Comparison of ENCODE assay signal across 25 cellular contexts in the genomic region with DNA sequence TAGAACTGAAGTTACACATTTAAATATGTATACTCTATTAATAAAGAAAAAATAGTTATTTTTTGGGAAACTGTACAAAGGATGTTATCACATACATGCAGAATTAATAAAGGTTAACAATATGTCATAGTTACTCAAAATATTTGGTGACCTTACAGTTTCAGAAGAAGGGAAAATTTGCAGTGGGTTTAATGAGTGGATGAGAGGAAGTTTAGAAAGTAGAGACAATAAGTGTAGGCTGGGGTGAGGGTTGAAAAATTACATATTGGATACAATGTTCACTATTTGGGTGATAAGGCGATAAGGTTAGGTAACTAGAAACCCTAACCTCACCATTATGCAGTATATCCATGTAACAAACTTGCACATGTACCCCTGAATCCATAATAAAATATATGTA.
"Had no signal": no experiment of that assay in that cellular context is flagged by ENCODE, and none has a peak within 500 bp of the region (broad histone marks: within the 10 kb centered on the region; RNA-seq: fewer than 3 reads in every experiment).

No MANE protein-coding gene starts in this region.

- H3K4me3 Mint-ChIP-seq: activated naive CD8-positive, alpha-beta T cell treated with anti-CD3 and anti-CD28 coated beads, Interleukin-2, amount 10 ng/mL, durations not matched to agents 7 days and 5 days; dendritic cell treated with granulocyte-macrophage colony-stimulating factor and Interleukin-4, amounts not matched to agents 40 ng/mL and 50 ng/mL, for 4 days; nephron had no signal

- ATAC-seq: left colon, psoas muscle, SK-N-SH treated with all-trans-retinoic acid at 6 μM for 48 hours had no signal

- H3K36me3 ChIP-seq: ovary, right atrium auricular region had no signal

- H3K27me3 ChIP-seq: cardiac muscle cell, heart left ventricle, neutrophil, ovary, right atrium auricular region, spleen, stomach, suprapubic skin, tibial nerve had no signal

- H3K9me3 ChIP-seq: heart left ventricle, neutrophil, ovary, psoas muscle, right atrium auricular region, spleen, stomach, suprapubic skin, tibial nerve had no signal

- DNase-seq: activated CD4-positive, alpha-beta T cell treated with anti-CD3 and anti-CD28 coated beads for 48 hours; activated CD4-positive, CD25-positive, alpha-beta regulatory T cell; activated CD8-positive, alpha-beta memory T cell treated with anti-CD3 and anti-CD28 coated beads for 24 hours; activated CD8-positive, alpha-beta memory T cell treated with anti-CD3 and anti-CD28 coated beads, Interleukin-2, amount 50 U/mL, for 4 hours; activated gamma-delta T cell; activated naive CD8-positive, alpha-beta T cell treated with anti-CD3 and anti-CD28 coated beads, Interleukin-2, amount 10 ng/mL, durations not matched to agents 7 days and 5 days; activated T-cell treated with anti-CD3 and anti-CD28 coated beads, Interleukin-2, amount 50 U/mL, for 72 hours; effector CD4-positive, alpha-beta T cell; heart left ventricle; left colon; mesenchymal stem cell; ovary; psoas muscle; spleen; stimulated activated CD4-positive, alpha-beta T cell treated with anti-CD3 and anti-CD28 coated beads, Interleukin-4, amount 100 ng/mL, for 1 hour; stomach; T-helper 1 cell had no signal

- H3K9me3 Mint-ChIP-seq: activated naive CD8-positive, alpha-beta T cell treated with anti-CD3 and anti-CD28 coated beads, Interleukin-2, amount 10 ng/mL, durations not matched to agents 7 days and 5 days; activated T-cell treated with anti-CD3 and anti-CD28 coated beads, Interleukin-2, amount 50 U/mL, for 72 hours; dendritic cell treated with granulocyte-macrophage colony-stimulating factor and Interleukin-4, amounts not matched to agents 40 ng/mL and 50 ng/mL, for 4 days; nephron had no signal

- H3K27ac Mint-ChIP-seq: activated naive CD8-positive, alpha-beta T cell treated with anti-CD3 and anti-CD28 coated beads, Interleukin-2, amount 10 ng/mL, durations not matched to agents 7 days and 5 days; dendritic cell treated with granulocyte-macrophage colony-stimulating factor and Interleukin-4, amounts not matched to agents 40 ng/mL and 50 ng/mL, for 4 days; nephron had no signal

- H3K4me1 Mint-ChIP-seq: nephron had no signal

- H3K4me3 ChIP-seq: cardiac muscle cell, heart left ventricle, ovary, psoas muscle, right atrium auricular region, spleen, stomach, suprapubic skin, tibial nerve had no signal

- H3K27me3 Mint-ChIP-seq: activated naive CD8-positive, alpha-beta T cell treated with anti-CD3 and anti-CD28 coated beads, Interleukin-2, amount 10 ng/mL, durations not matched to agents 7 days and 5 days; dendritic cell treated with granulocyte-macrophage colony-stimulating factor and Interleukin-4, amounts not matched to agents 40 ng/mL and 50 ng/mL, for 4 days had no signal
